ENCODE assay signal across 12 cellular contexts in genomic region chr7:916291-916941, GRCh38. TPM values are rescaled to one million over a fixed set of nuclear protein-coding genes. Genes with fewer than 3 reads are reported as not detected.
DNase-seq lines count a peak whose midpoint lies in the region; ATAC-seq, FAIRE-seq and TF ChIP-seq lines count a peak whose summit lies in the region.
"Had no signal": no experiment of that assay in that cellular context is flagged by ENCODE, and none has a peak within 500 bp of the region (broad histone marks: within the 10 kb centered on the region; RNA-seq: fewer than 3 reads in every experiment).

No MANE protein-coding gene starts in this region.

- no peak for TF ChIP-seq CTCF in bronchial epithelial cell (IDR thresholded peaks at IDR 0.05; ENCODE audit: insufficient read depth, low read length, severe bottlenecking)
- TF ChIP-seq CTCF in activated CD8-positive, alpha-beta T cell treated with anti-CD3 and anti-CD28 coated beads for 36 hours (IDR thresholded peaks at IDR 0.05), result no peak

- H3K36me3 ChIP-seq in CD4-positive, alpha-beta memory T cell (ENCODE audit: insufficient read depth, low read length), result no peaks in the 10 kb centered on the region
- no peaks in the 10 kb centered on the region for H3K36me3 ChIP-seq in bronchial epithelial cell (ENCODE audit: control insufficient read depth, insufficient read depth, low read length)
- peaks cover 0 to 2% of the 10 kb centered on the region in 2 donors for H3K36me3 ChIP-seq in mucosa of rectum (ENCODE audit: control insufficient read depth in 2 of 2, insufficient read depth in 2 of 2, low read length in 2 of 2)
- H3K36me3 ChIP-seq: ovary had no signal

- H3K9me3 Mint-ChIP-seq in CD4-positive, alpha-beta memory T cell, result no peaks in the 10 kb centered on the region
- no peaks in the 10 kb centered on the region for H3K9me3 Mint-ChIP-seq in activated naive CD4-positive, alpha-beta T cell treated with anti-CD3 and anti-CD28 coated beads, Interleukin-2, amount 10 ng/mL, durations not matched to agents 7 days and 5 days
- H3K9me3 Mint-ChIP-seq in activated CD8-positive, alpha-beta T cell treated with anti-CD3 and anti-CD28 coated beads for 36 hours, result no peaks in the 10 kb centered on the region

- peaks cover 6 to 14% (median 14%) of the 10 kb centered on the region in 4 donors for H3K4me1 Mint-ChIP-seq in CD4-positive, alpha-beta memory T cell
- peaks cover 12% of the 10 kb centered on the region for H3K4me1 Mint-ChIP-seq in activated naive CD4-positive, alpha-beta T cell treated with anti-CD3 and anti-CD28 coated beads, Interleukin-2, amount 10 ng/mL, durations not matched to agents 7 days and 5 days
- H3K4me1 Mint-ChIP-seq in activated CD8-positive, alpha-beta T cell treated with anti-CD3 and anti-CD28 coated beads for 36 hours (ENCODE audit: low read depth), result peaks cover 20% of the 10 kb centered on the region

- CTCF ChIA-PET in CD4-positive, alpha-beta memory T cell (lab: Charles Lee; ENCODE audit: partially characterized antibody), result no interaction called here
- CTCF ChIA-PET in activated naive CD4-positive, alpha-beta T cell treated with anti-CD3 and anti-CD28 coated beads, Interleukin-2, amount 10 ng/mL, durations not matched to agents 7 days and 5 days (lab: Charles Lee), result no interaction called here
- CTCF ChIA-PET in activated CD8-positive, alpha-beta T cell treated with anti-CD3 and anti-CD28 coated beads for 36 hours (lab: Charles Lee), result no interaction called here

- no peaks in the 10 kb centered on the region for H3K27me3 Mint-ChIP-seq in CD4-positive, alpha-beta memory T cell
- H3K27me3 Mint-ChIP-seq in activated naive CD4-positive, alpha-beta T cell treated with anti-CD3 and anti-CD28 coated beads, Interleukin-2, amount 10 ng/mL, durations not matched to agents 7 days and 5 days, result peaks cover 10% of the 10 kb centered on the region
- no peaks in the 10 kb centered on the region for H3K27me3 Mint-ChIP-seq in activated CD8-positive, alpha-beta T cell treated with anti-CD3 and anti-CD28 coated beads for 36 hours

- H3K36me3 Mint-ChIP-seq in CD4-positive, alpha-beta memory T cell, result no peaks in the 10 kb centered on the region
- no peaks in the 10 kb centered on the region for H3K36me3 Mint-ChIP-seq in activated naive CD4-positive, alpha-beta T cell treated with anti-CD3 and anti-CD28 coated beads, Interleukin-2, amount 10 ng/mL, durations not matched to agents 7 days and 5 days
- H3K36me3 Mint-ChIP-seq in activated CD8-positive, alpha-beta T cell treated with anti-CD3 and anti-CD28 coated beads for 36 hours (ENCODE audit: low read depth), result peaks cover 2% of the 10 kb centered on the region

- no peak for ATAC-seq in activated CD8-positive, alpha-beta T cell treated with anti-CD3 and anti-CD28 coated beads for 36 hours

- no peaks in the 10 kb centered on the region for H3K27me3 ChIP-seq in CD4-positive, alpha-beta memory T cell (ENCODE audit: insufficient read depth, low read length)
- no peaks in the 10 kb centered on the region for H3K27me3 ChIP-seq in bronchial epithelial cell (ENCODE audit: control insufficient read depth, insufficient read depth, low read length)
- H3K27me3 ChIP-seq in mucosa of rectum (ENCODE audit: control insufficient read depth in 2 of 2, insufficient read depth in 2 of 2, low read length in 2 of 2), result no peaks in the 10 kb centered on the region
- H3K27me3 ChIP-seq: BLaER1, ovary had no signal

- peak overlapping the region in 4 of 7 donors; percentile 16 to 46 (median 42) for H3K27ac Mint-ChIP-seq in CD4-positive, alpha-beta memory T cell
- no peak overlapping the region for H3K27ac Mint-ChIP-seq in activated naive CD4-positive, alpha-beta T cell treated with anti-CD3 and anti-CD28 coated beads, Interleukin-2, amount 10 ng/mL, durations not matched to agents 7 days and 5 days
- no peak overlapping the region for H3K27ac Mint-ChIP-seq in activated CD8-positive, alpha-beta T cell treated with anti-CD3 and anti-CD28 coated beads for 36 hours

- DNase-seq in CD4-positive, alpha-beta memory T cell, result peak in 1 of 5 donors; percentile 27
- DNase-seq in NCI-H1092 (lab: John Stamatoyannopoulos, UW), result peak; percentile 34
- no peak for DNase-seq in bronchial epithelial cell (ENCODE audit: low read depth)
- DNase-seq in NCI-H187 treated with DMSO at 0.1 percent for 48 hours (lab: John Stamatoyannopoulos, UW), result no peak
- DNase-seq in activated naive CD4-positive, alpha-beta T cell treated with anti-CD3 and anti-CD28 coated beads, Interleukin-2, amount 10 ng/mL, durations not matched to agents 7 days and 5 days, result no peak
- no peak for DNase-seq in activated CD8-positive, alpha-beta T cell treated with anti-CD3 and anti-CD28 coated beads for 36 hours
- DNase-seq in midbrain (lab: John Stamatoyannopoulos, UW), result no peak
- DNase-seq: effector CD4-positive, alpha-beta T cell; stimulated activated naive CD4-positive, alpha-beta T cell treated with Interleukin-2 at 50 U/mL for 16 hours had no signal

- H3K9me3 ChIP-seq in CD4-positive, alpha-beta memory T cell (ENCODE audit: control insufficient read depth in 1 of 2, low read length in 2 of 2), result no peaks in the 10 kb centered on the region
- no peaks in the 10 kb centered on the region for H3K9me3 ChIP-seq in mucosa of rectum (ENCODE audit: control insufficient read depth in 2 of 2, low read length in 2 of 2)
- H3K9me3 ChIP-seq: BLaER1, ovary had no signal

- intact Hi-C loops in CD4-positive, alpha-beta memory T cell (cut with micrococcal nuclease), result no loop called here
- intact Hi-C loops in activated CD8-positive, alpha-beta T cell treated with anti-CD3 and anti-CD28 coated beads for 36 hours (cut with micrococcal nuclease), result no loop called here

- H3K4me1 ChIP-seq in CD4-positive, alpha-beta memory T cell (ENCODE audit: insufficient read depth, low read length), result peaks cover 7% of the 10 kb centered on the region
- peaks cover 36 to 56% of the 10 kb centered on the region in 2 donors for H3K4me1 ChIP-seq in mucosa of rectum (ENCODE audit: control insufficient read depth in 2 of 2, insufficient read depth in 2 of 2, low read length in 2 of 2)

- no peak overlapping the region for H3K4me3 ChIP-seq in CD4-positive, alpha-beta memory T cell (ENCODE audit: low read length in 2 of 2)
- H3K4me3 ChIP-seq in bronchial epithelial cell (ENCODE audit: low read depth, low read length) (no peak overlapping the region), mucosa of rectum (ENCODE audit: low read length in 2 of 2) (no peak overlapping the region)
- H3K4me3 ChIP-seq: BLaER1, ovary had no signal

- POLR2A ChIA-PET in CD4-positive, alpha-beta memory T cell (lab: Charles Lee; ENCODE audit: partially characterized antibody), result no interaction called here
- POLR2A ChIA-PET in activated CD8-positive, alpha-beta T cell treated with anti-CD3 and anti-CD28 coated beads for 36 hours (lab: Charles Lee), result no interaction called here

- FAIRE-seq in bronchial epithelial cell (lab: Jason Lieb, UNC), result peak; percentile 52

- peak overlapping the region in 1 of 2 donors; percentile 38 for H3K9ac ChIP-seq in mucosa of rectum (ENCODE audit: low read depth in 1 of 2, low read length in 2 of 2)

- H3K4me3 Mint-ChIP-seq in CD4-positive, alpha-beta memory T cell, result no peak overlapping the region
- no peak overlapping the region for H3K4me3 Mint-ChIP-seq in activated naive CD4-positive, alpha-beta T cell treated with anti-CD3 and anti-CD28 coated beads, Interleukin-2, amount 10 ng/mL, durations not matched to agents 7 days and 5 days
- H3K4me3 Mint-ChIP-seq in activated CD8-positive, alpha-beta T cell treated with anti-CD3 and anti-CD28 coated beads for 36 hours, result no peak overlapping the region

- no peak overlapping the region for H3K27ac ChIP-seq in CD4-positive, alpha-beta memory T cell (ENCODE audit: low read depth, low read length)
- H3K27ac ChIP-seq in mucosa of rectum (ENCODE audit: low read depth in 2 of 2, low read length in 2 of 2), result peak overlapping the region; percentile 17 to 93
- H3K27ac ChIP-seq: BLaER1, ovary had no signal

RNA-seq across cellular contexts. Expression of gene ADAP1, which starts 38.1 kb away (rescaled TPM):
- 1 to 10 TPM; 9.7 to 10.0 TPM for total RNA-seq in CD4-positive, alpha-beta memory T cell
- 1 to 10 TPM; 5.1 to 7.9 TPM for polyA plus RNA-seq in CD4-positive, alpha-beta memory T cell
- 26.9 and 45.3 TPM in 2 replicates for total RNA-seq in bronchial epithelial cell
- 10 to 100 TPM; 34.6 to 40.9 TPM for total RNA-seq in activated CD8-positive, alpha-beta T cell treated with anti-CD3 and anti-CD28 coated beads for 36 hours

RNA-seq across cellular contexts. Expression of gene GET4, which starts 40.1 kb away (rescaled TPM):
- total RNA-seq in CD4-positive, alpha-beta memory T cell, result 10 to 100 TPM; 47.4 to 51.6 TPM
- 10 to 100 TPM; 22.0 to 28.7 TPM for polyA plus RNA-seq in CD4-positive, alpha-beta memory T cell
- total RNA-seq in bronchial epithelial cell, result 44.5 and 52.1 TPM in 2 replicates
- 10 to 100 TPM; 20.6 to 31.9 TPM for total RNA-seq in activated CD8-positive, alpha-beta T cell treated with anti-CD3 and anti-CD28 coated beads for 36 hours

RNA-seq across cellular contexts. Expression of gene COX19, which starts 58.9 kb away (rescaled TPM):
- 10 to 100 TPM; 46.2 to 50.0 TPM for total RNA-seq in CD4-positive, alpha-beta memory T cell
- 10 to 100 TPM; 20.5 to 20.8 TPM for polyA plus RNA-seq in CD4-positive, alpha-beta memory T cell
- total RNA-seq in bronchial epithelial cell, result 12.9 and 17.5 TPM in 2 replicates
- total RNA-seq in activated CD8-positive, alpha-beta T cell treated with anti-CD3 and anti-CD28 coated beads for 36 hours, result 10 to 100 TPM; 15.5 to 18.0 TPM

Comparison
In these comparisons a context has a peak if more than half of its experiments do, and no peak if none do; other contexts are left out.
1. H3K27ac Mint-ChIP-seq: peak in CD4-positive, alpha-beta memory T cell (4 of 7); none in activated naive CD4-positive, alpha-beta T cell treated with anti-CD3 and anti-CD28 coated beads, Interleukin-2, amount 10 ng/mL, durations not matched to agents 7 days and 5 days (single experiment) and activated CD8-positive, alpha-beta T cell treated with anti-CD3 and anti-CD28 coated beads for 36 hours (single experiment).